ENCODE assay signal across 8 cellular contexts in genomic region chr7:111756687-111757178, GRCh38.
DNase-seq lines count a peak whose midpoint lies in the region; ATAC-seq, FAIRE-seq and TF ChIP-seq lines count a peak whose summit lies in the region.

No MANE protein-coding gene starts in this region.

- BruUV-seq in IMR-90 (replicated peaks; lab: Mats Ljungman, UMichigan) = no TSS peak

- no peak overlapping the region for H3K14ac ChIP-seq in IMR-90 (replicated peaks; ENCODE audit: low read depth, low read length)

- H4K91ac ChIP-seq in IMR-90 (ENCODE audit: insufficient read depth, low read depth, low read length) = no peak overlapping the region

- no peak overlapping the region for H4K5ac ChIP-seq in IMR-90 (ENCODE audit: low read depth, low read length)

- H2AK5ac ChIP-seq in IMR-90 (ENCODE audit: low read depth, low read length) = no peak overlapping the region

- dilution Hi-C loops in IMR-90 (cut with HindIII; ENCODE audit: low sequenced_read_pairs, unreplicated experiment) = no loop called here

- H2BK120ac ChIP-seq in IMR-90 (ENCODE audit: low read depth, low read length) = 0 out of 2 replicates have a peak overlapping the region, but pooled peaks have one; percentile 17

- DNase-seq in IMR-90 = peak; percentile 82
- peak in 58 of 61 donors; percentile 17 to 95 (median 82) for DNase-seq in caudate nucleus (lab: John Stamatoyannopoulos, UW)
- peak; percentile 91 for DNase-seq in kidney
- DNase-seq in thyroid gland = peak; percentile 10 to 17
- no peak for DNase-seq in stomach
- DNase-seq in NCI-H2171 (lab: John Stamatoyannopoulos, UW) = no peak

- no peak for TF ChIP-seq EP300 in stomach (IDR thresholded peaks at IDR 0.05)

- H2BK5ac ChIP-seq in IMR-90 (ENCODE audit: low read depth, low read length, poor library complexity, severe bottlenecking) = peak overlapping the region; percentile 1

- H3K27ac ChIP-seq in IMR-90 (ENCODE audit: insufficient read depth, low read length) (peak overlapping the region; percentile 32; the same call in 1 of the 2 replicates), caudate nucleus (ENCODE audit: low read depth, low read length) (peak overlapping the region; percentile 94), kidney (ENCODE audit: low read depth in 2 of 2, low read length in 2 of 2) (peak overlapping the region in 1 of 2 donors; percentile 55), thyroid gland (no peak overlapping the region), stomach (peak overlapping the region in 1 of 5 donors; percentile 34)

- intact Hi-C loops in IMR-90 (cut with micrococcal nuclease) = no loop called here
- intact Hi-C loops in kidney (cut with DNase I) = no loop called here
- intact Hi-C loops in thyroid gland (cut with DNase I) = no loop called here
- intact Hi-C loops in stomach (cut with DNase I; ENCODE audit: low total_unique reads) = no loop called here

- no peaks in the 10 kb centered on the region for H3K9me3 ChIP-seq in IMR-90 (ENCODE audit: control insufficient read depth, insufficient read depth, low read length)
- H3K9me3 ChIP-seq in kidney (ENCODE audit: control insufficient read depth in 1 of 2, low read length in 2 of 2) = no peaks in the 10 kb centered on the region
- H3K9me3 ChIP-seq in thyroid gland = no peaks in the 10 kb centered on the region
- H3K9me3 ChIP-seq in stomach = no peaks in the 10 kb centered on the region

- H3K9ac ChIP-seq in IMR-90 (ENCODE audit: low read depth, low read length) (no peak overlapping the region), kidney (ENCODE audit: low read length in 2 of 2) (no peak overlapping the region)

- peak overlapping the region; percentile 28; the same call in 1 of the 2 replicates for H3K4ac ChIP-seq in IMR-90 (ENCODE audit: low read depth, low read length)

- H3K18ac ChIP-seq in IMR-90 (ENCODE audit: low read depth, low read length) = 0 out of 2 replicates have a peak overlapping the region, but pooled peaks have one; percentile 2

- H3K36me3 ChIP-seq in IMR-90 (ENCODE audit: control insufficient read depth, insufficient read depth, low read length) (peaks cover 11% of the 10 kb centered on the region), kidney (ENCODE audit: control insufficient read depth in 1 of 2, insufficient read depth in 2 of 2, low read length in 2 of 2) (peaks cover 0 to 11% of the 10 kb centered on the region in 2 donors), thyroid gland (no peaks in the 10 kb centered on the region), stomach (peaks cover 0 to 25% (median 8%) of the 10 kb centered on the region in 4 donors)

- CTCF ChIA-PET in IMR-90 (lab: Yijun Ruan, JAX) = interaction anchor here (1.0 to 2.9 kb wide), 2 partner anchors 98 to 448 kb away, joined by 3 to 13 read pairs; no protein-coding TSS in a partner anchor

- TF ChIP-seq POLR2A in IMR-90 (IDR thresholded peaks at IDR 0.05; ENCODE audit: low read depth, low read length) (no peak), thyroid gland (IDR thresholded peaks at IDR 0.05) (no peak), stomach (IDR thresholded peaks at IDR 0.05) (no peak)

- no peak for FAIRE-seq in kidney (lab: Jason Lieb, UNC)

- POLR2A ChIA-PET in IMR-90 (lab: Charles Lee; ENCODE audit: unreplicated experiment) = no interaction called here

- H3K4me3 ChIP-seq in IMR-90 (ENCODE audit: insufficient read depth, low read depth, low read length) (peak overlapping the region; percentile 15; the same call in 1 of the 2 replicates), kidney (ENCODE audit: low read length in 2 of 2) (no peak overlapping the region), thyroid gland (replicated peaks in 1 of 3) (no peak overlapping the region), stomach (no peak overlapping the region)

- no peak overlapping the region for H3K56ac ChIP-seq in IMR-90 (ENCODE audit: extremely low read depth, insufficient read depth, low read length)

- peak overlapping the region; percentile 72 for H3K4me2 ChIP-seq in IMR-90 (ENCODE audit: low read depth, low read length)

- WGBS in IMR-90 (ENCODE audit: extremely low coverage in 2 of 2, insufficient read length in 1 of 2), 2 experiments = 40% methylated on average over 1 of the region's 11 CpGs; no CpG with 5 or more reads in 1 of the 2 experiments
- WGBS in thyroid gland, 2 donors = 66 to 70% methylated on average over 11 of the region's 11 CpGs
- WGBS in stomach, 5 donors = 77 to 85% (median 79%) methylated on average over 11 of the region's 11 CpGs

- H3K79me1 ChIP-seq in IMR-90 (ENCODE audit: low read depth in 1 of 2, low read length in 2 of 2) = no peaks in the 10 kb centered on the region

- peak; percentile 93 for ATAC-seq in IMR-90 (ENCODE audit: low read depth)
- ATAC-seq in GM21786 (IDR thresholded peaks at IDR 0.05; ENCODE audit: unreplicated experiment) = no peak
- ATAC-seq in GM19397 (IDR thresholded peaks at IDR 0.05; ENCODE audit: unreplicated experiment) = no peak

- H3K27me3 ChIP-seq in IMR-90 (ENCODE audit: control insufficient read depth, insufficient read depth, low read length) (no peaks in the 10 kb centered on the region), thyroid gland (no peaks in the 10 kb centered on the region), stomach (no peaks in the 10 kb centered on the region)

- in situ Hi-C loops in IMR-90 (cut with MboI; ENCODE audit: low sequenced_read_pairs) = loop anchor here (25.0 kb wide), 2 partner anchors 456 to 1131 kb away; partner anchors contain the start of genes DOCK4 and ZNF277

- H4K8ac ChIP-seq in IMR-90 (ENCODE audit: low read depth in 2 of 2, low read length in 2 of 2) = peak overlapping the region in 1 of 2 experiments; percentile 29; a peak in 2 of 4 replicates

- H4K20me1 ChIP-seq in IMR-90 (ENCODE audit: insufficient read depth, low read length) = no peaks in the 10 kb centered on the region

- H3K4me1 ChIP-seq in IMR-90 (ENCODE audit: control insufficient read depth, insufficient read depth, low read length) (peaks cover 3% of the 10 kb centered on the region), kidney (ENCODE audit: control insufficient read depth in 1 of 2, insufficient read depth in 1 of 2, low read depth in 1 of 2, low read length in 2 of 2) (peaks cover 0 to 6% of the 10 kb centered on the region in 2 donors), thyroid gland (peaks cover 0 to 8% of the 10 kb centered on the region in 2 donors), stomach (peaks cover 0 to 13% (median 5%) of the 10 kb centered on the region in 4 donors)

- peak overlapping the region; percentile 84 for H2AFZ ChIP-seq in IMR-90 (replicated peaks; ENCODE audit: low read length, poor library complexity)

- H3K23ac ChIP-seq in IMR-90 (ENCODE audit: low read depth, low read length) = no peak overlapping the region; the same call in 1 of the 2 replicates

- H2AK9ac ChIP-seq in IMR-90 (replicated peaks; ENCODE audit: low read depth, low read length, poor library complexity) = no peak overlapping the region

- no peak overlapping the region for H2BK15ac ChIP-seq in IMR-90 (ENCODE audit: low read depth, low read length)

- no peak overlapping the region for H2BK20ac ChIP-seq in IMR-90 (ENCODE audit: low read depth, low read length)

- TF ChIP-seq CTCF in IMR-90 (conservative IDR thresholded peaks at IDR 0.05; ENCODE audit: low read depth, low read length) (no peak), kidney (IDR thresholded peaks at IDR 0.05; ENCODE audit: borderline replicate concordance, extremely low read depth, insufficient read depth) (no peak), thyroid gland (IDR thresholded peaks at IDR 0.05) (no peak), stomach (IDR thresholded peaks at IDR 0.05) (no peak)

- TF ChIP-seq RAD21 in IMR-90 (IDR thresholded peaks at IDR 0.05; ENCODE audit: low read length) = no peak

- no peaks in the 10 kb centered on the region; the same call in 1 of the 2 replicates for H3K9me1 ChIP-seq in IMR-90 (ENCODE audit: insufficient read depth, low read length)

TF ChIP-seq in IMR-90, 13 proteins besides CTCF, POLR2A, EP300 and RAD21:
- TF ChIP-seq MAFK (IDR thresholded peaks at IDR 0.05; ENCODE audit: low read depth, low read length) (no peak), CEBPB (IDR thresholded peaks at IDR 0.05; ENCODE audit: low read depth, low read length) (peak; percentile 94), MAZ (IDR thresholded peaks at IDR 0.05; ENCODE audit: borderline replicate concordance, low read depth, low read length) (peak; percentile 91), SMC3 (IDR thresholded peaks at IDR 0.05; ENCODE audit: low read depth, low read length) (no peak), FOS (IDR thresholded peaks at IDR 0.05; ENCODE audit: low read depth, low read length) (no peak), BHLHE40 (IDR thresholded peaks at IDR 0.05; ENCODE audit: low read depth, low read length) (peak; percentile 81), USF2 (IDR thresholded peaks at IDR 0.05; ENCODE audit: low read depth, low read length) (no peak), MXI1 (IDR thresholded peaks at IDR 0.05; ENCODE audit: borderline replicate concordance, low read depth, low read length) (no peak), NFE2L2 (IDR thresholded peaks at IDR 0.05; ENCODE audit: low read depth, low read length) (no peak), CHD1 (IDR thresholded peaks at IDR 0.05; ENCODE audit: low read depth, low read length) (no peak), ELK1 (IDR thresholded peaks at IDR 0.05; ENCODE audit: borderline replicate concordance, low read depth, low read length) (no peak), RFX5 (IDR thresholded peaks at IDR 0.05; ENCODE audit: low read depth, low read length) (no peak), RCOR1 (IDR thresholded peaks at IDR 0.05; ENCODE audit: insufficient replicate concordance, low read length) (peak; percentile 16)

Comparison
In these comparisons a context has a peak if more than half of its experiments do, and no peak if none do; other contexts are left out.
1. DNase-seq: peak in IMR-90 (single experiment), caudate nucleus (58 of 61), kidney (single experiment) and thyroid gland (2 of 2); none in stomach (single experiment) and NCI-H2171 (single experiment).
2. H3K27ac ChIP-seq: peak in IMR-90 (single experiment) and caudate nucleus (single experiment); none in thyroid gland (0 of 3).